18 cellular contexts compared by ENCODE assay signal in the genomic region with DNA sequence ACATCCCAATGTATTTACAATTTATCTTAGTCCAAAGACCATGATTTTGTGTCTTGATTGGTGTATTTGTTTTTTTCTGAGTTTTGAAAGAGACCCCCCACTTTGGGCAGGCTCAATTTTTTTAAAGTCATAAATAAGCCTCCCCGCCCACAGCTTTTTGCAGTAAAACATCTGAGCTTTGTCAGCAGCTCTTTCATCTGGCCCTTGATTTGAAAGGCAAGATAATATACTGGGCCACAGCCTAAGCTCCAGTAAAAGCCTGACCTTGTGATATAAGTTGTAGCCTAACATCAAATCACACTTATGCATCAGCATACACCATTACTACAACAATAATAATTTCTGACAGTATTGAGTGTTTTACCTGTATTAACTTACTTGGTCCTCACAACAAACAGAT. TPM values are rescaled to one million over a fixed set of nuclear protein-coding genes. Genes with fewer than 3 reads are reported as not detected.
A peak's percentile ranks its signal among the peaks of the same experiment; 100 is the strongest.
DNase-seq lines count a peak whose midpoint lies in the region; ATAC-seq, FAIRE-seq and TF ChIP-seq lines count a peak whose summit lies in the region.
"Had no signal": no experiment of that assay in that cellular context is flagged by ENCODE, and none has a peak within 500 bp of the region (broad histone marks: within the 10 kb centered on the region; RNA-seq: fewer than 3 reads in every experiment).

No MANE protein-coding gene starts in this region.

- no peaks in the 10 kb centered on the region for H4K20me1 ChIP-seq in OCI-LY7 (ENCODE audit: insufficient read depth, low read length)

- peak overlapping the region; percentile 33 for H3K27ac ChIP-seq in OCI-LY7 (ENCODE audit: low read depth, low read length, poor library complexity, severe bottlenecking)
- H3K27ac ChIP-seq: KMS-11 had no signal

- H2AFZ ChIP-seq in OCI-LY7 (ENCODE audit: low read length) = no peak overlapping the region

- no peaks in the 10 kb centered on the region for H3K9me3 ChIP-seq in OCI-LY7 (ENCODE audit: low read length)
- H3K9me3 ChIP-seq: BE2C, Caco-2 had no signal

- peaks cover 21% of the 10 kb centered on the region for H3K36me3 Mint-ChIP-seq in stimulated activated memory B cell treated with anti-CD40 and anti-IgM and Interleukin-4, amounts not matched to agents 10 μg/mL and 1 μg/mL and 100 μg/mL, for 72 hours
- H3K36me3 Mint-ChIP-seq in natural killer cell treated with Interleukin-12 subunit alpha and Interleukin-12 subunit beta and Interleukin-15 and Interleukin-18, amount 100 ng/mL, for 72 hours = peaks cover 5% of the 10 kb centered on the region
- H3K36me3 Mint-ChIP-seq: CD4-positive, CD25-positive, alpha-beta regulatory T cell had no signal

- FAIRE-seq in GM12891 (lab: Jason Lieb, UNC) = peak; percentile 76
- FAIRE-seq in GM18507 (lab: Jason Lieb, UNC) = peak; percentile 47
- FAIRE-seq: D721Med, G401.6 had no signal

- peaks cover 20% of the 10 kb centered on the region for H3K4me1 ChIP-seq in OCI-LY7 (ENCODE audit: insufficient read depth, low read length, poor library complexity, severe bottlenecking)
- H3K4me1 ChIP-seq: BE2C had no signal

- POLR2A ChIA-PET in OCI-LY7 (lab: Charles Lee) = interaction anchor here (0.6 to 2.7 kb wide), 16 partner anchors 7 to 49 kb away, joined by 3 to 14 read pairs (median 4); no protein-coding TSS in a partner anchor

- no peak overlapping the region for H3K4me3 ChIP-seq in OCI-LY7 (ENCODE audit: low read depth, low read length, poor library complexity, severe bottlenecking)

- no peaks in the 10 kb centered on the region for H3K9me3 Mint-ChIP-seq in stimulated activated memory B cell treated with anti-CD40 and anti-IgM and Interleukin-4, amounts not matched to agents 10 μg/mL and 1 μg/mL and 100 μg/mL, for 72 hours
- H3K9me3 Mint-ChIP-seq in natural killer cell treated with Interleukin-12 subunit alpha and Interleukin-12 subunit beta and Interleukin-15 and Interleukin-18, amount 100 ng/mL, for 72 hours = no peaks in the 10 kb centered on the region

- H3K36me3 ChIP-seq in OCI-LY7 (ENCODE audit: insufficient read depth, low read length) = peaks cover 16% of the 10 kb centered on the region
- H3K36me3 ChIP-seq: BE2C had no signal

- no TSS peak for BruUV-seq in OCI-LY7 (replicated peaks; lab: Mats Ljungman, UMichigan)

- no peak for ATAC-seq in stimulated activated memory B cell treated with anti-CD40 and anti-IgM and Interleukin-4, amounts not matched to agents 10 μg/mL and 1 μg/mL and 100 μg/mL, for 72 hours
- ATAC-seq in GM18868 (IDR thresholded peaks at IDR 0.05; ENCODE audit: unreplicated experiment) = no peak
- ATAC-seq in natural killer cell treated with Interleukin-12 subunit alpha and Interleukin-12 subunit beta and Interleukin-15 and Interleukin-18, amount 100 ng/mL, for 72 hours = no peak
- ATAC-seq: HCT116 had no signal

- peaks cover 57% of the 10 kb centered on the region; the same call in 1 of the 2 replicates for H3K79me2 ChIP-seq in OCI-LY7 (ENCODE audit: insufficient read depth, low read depth, low read length)

- TF ChIP-seq CTCF in OCI-LY7 (conservative IDR thresholded peaks at IDR 0.05; ENCODE audit: low read length) = no peak

- CTCF ChIA-PET in OCI-LY7 (lab: Charles Lee; ENCODE audit: unreplicated experiment) = no interaction called here

- H3K27me3 Mint-ChIP-seq in stimulated activated memory B cell treated with anti-CD40 and anti-IgM and Interleukin-4, amounts not matched to agents 10 μg/mL and 1 μg/mL and 100 μg/mL, for 72 hours = no peaks in the 10 kb centered on the region
- no peaks in the 10 kb centered on the region for H3K27me3 Mint-ChIP-seq in natural killer cell treated with Interleukin-12 subunit alpha and Interleukin-12 subunit beta and Interleukin-15 and Interleukin-18, amount 100 ng/mL, for 72 hours
- H3K27me3 Mint-ChIP-seq: CD4-positive, CD25-positive, alpha-beta regulatory T cell; CD8-positive, alpha-beta memory T cell had no signal

- H3K4me1 Mint-ChIP-seq in stimulated activated memory B cell treated with anti-CD40 and anti-IgM and Interleukin-4, amounts not matched to agents 10 μg/mL and 1 μg/mL and 100 μg/mL, for 72 hours = peaks cover 21% of the 10 kb centered on the region
- peaks cover 9 to 12% of the 10 kb centered on the region in 2 donors for H3K4me1 Mint-ChIP-seq in natural killer cell treated with Interleukin-12 subunit alpha and Interleukin-12 subunit beta and Interleukin-15 and Interleukin-18, amount 100 ng/mL, for 72 hours (ENCODE audit: low read depth in 2 of 2)

- peak overlapping the region; percentile 18 for H3K27ac Mint-ChIP-seq in stimulated activated memory B cell treated with anti-CD40 and anti-IgM and Interleukin-4, amounts not matched to agents 10 μg/mL and 1 μg/mL and 100 μg/mL, for 72 hours
- H3K27ac Mint-ChIP-seq in natural killer cell treated with Interleukin-12 subunit alpha and Interleukin-12 subunit beta and Interleukin-15 and Interleukin-18, amount 100 ng/mL, for 72 hours = no peak overlapping the region
- H3K27ac Mint-ChIP-seq: CD8-positive, alpha-beta memory T cell had no signal

- H3K4me3 Mint-ChIP-seq in stimulated activated memory B cell treated with anti-CD40 and anti-IgM and Interleukin-4, amounts not matched to agents 10 μg/mL and 1 μg/mL and 100 μg/mL, for 72 hours = no peak overlapping the region
- H3K4me3 Mint-ChIP-seq in natural killer cell treated with Interleukin-12 subunit alpha and Interleukin-12 subunit beta and Interleukin-15 and Interleukin-18, amount 100 ng/mL, for 72 hours = no peak overlapping the region
- H3K4me3 Mint-ChIP-seq: CD4-positive, CD25-positive, alpha-beta regulatory T cell; CD8-positive, alpha-beta memory T cell had no signal

- intact Hi-C loops in OCI-LY7 (cut with micrococcal nuclease; ENCODE audit: unreplicated experiment) = no loop called here

- no peak for TF ChIP-seq POLR2A in GM12891 (IDR thresholded peaks at IDR 0.05; ENCODE audit: low read depth, low read length)

- H3K4me2 ChIP-seq in OCI-LY7 (ENCODE audit: low read length) = peak overlapping the region; percentile 16; the same call in 1 of the 2 replicates
- H3K4me2 ChIP-seq: KMS-11 had no signal

- DNase-seq in GM12891 (ENCODE audit: insufficient read length, low spot score) = no peak
- DNase-seq in GM18507 (ENCODE audit: extremely low spot score, insufficient read length, low read depth) = no peak
- no peak for DNase-seq in OCI-LY7 (ENCODE audit: low spot score)
- no peak for DNase-seq in natural killer cell treated with Interleukin-12 subunit alpha and Interleukin-12 subunit beta and Interleukin-15 and Interleukin-18, amount 100 ng/mL, for 72 hours (ENCODE audit: low spot score)
- DNase-seq: ACHN; BE2C; C1 segment of cervical spinal cord; Caco-2; CD4-positive, CD25-positive, alpha-beta regulatory T cell; CD8-positive, alpha-beta memory T cell; GOT3; H7 had no signal

- H3K9me2 ChIP-seq in OCI-LY7 (ENCODE audit: insufficient read depth, low read length) = no peaks in the 10 kb centered on the region

TF ChIP-seq in GM12891, 5 proteins besides CTCF, POLR2A, EP300 and RAD21:
- TF ChIP-seq POLR2AphosphoS5 (IDR thresholded peaks at IDR 0.05; ENCODE audit: low read depth, low read length) (no peak), TAF1 (IDR thresholded peaks at IDR 0.05; ENCODE audit: low read depth, low read length) (no peak), POU2F2 (IDR thresholded peaks at IDR 0.05; ENCODE audit: low read depth, low read length) (no peak), PAX5 (IDR thresholded peaks at IDR 0.05; ENCODE audit: insufficient read depth, low read length, severe bottlenecking) (no peak), SPI1 (IDR thresholded peaks at IDR 0.05; ENCODE audit: low read depth, low read length) (no peak)

RNA-seq across cellular contexts. Expression of gene SERTAD2, which starts 51.3 kb away (rescaled TPM):
- 16.5 TPM for polyA plus RNA-seq in GM12891 (2012; ENCODE audit: low read depth, missing spikeins)
- 10.7 and 11.5 TPM in 2 replicates for total RNA-seq in OCI-LY7 (2014; rRNA removed; shearing (Covaris generic))
- 53.2 and 54.5 TPM in 2 replicates for total RNA-seq in OCI-LY7 (2022)
- 10 to 100 TPM; 15.6 to 23.9 TPM for total RNA-seq in natural killer cell treated with Interleukin-12 subunit alpha and Interleukin-12 subunit beta and Interleukin-15 and Interleukin-18, amount 100 ng/mL, for 72 hours
